ENCODE assay signal across 12 cellular contexts in the genomic region with DNA sequence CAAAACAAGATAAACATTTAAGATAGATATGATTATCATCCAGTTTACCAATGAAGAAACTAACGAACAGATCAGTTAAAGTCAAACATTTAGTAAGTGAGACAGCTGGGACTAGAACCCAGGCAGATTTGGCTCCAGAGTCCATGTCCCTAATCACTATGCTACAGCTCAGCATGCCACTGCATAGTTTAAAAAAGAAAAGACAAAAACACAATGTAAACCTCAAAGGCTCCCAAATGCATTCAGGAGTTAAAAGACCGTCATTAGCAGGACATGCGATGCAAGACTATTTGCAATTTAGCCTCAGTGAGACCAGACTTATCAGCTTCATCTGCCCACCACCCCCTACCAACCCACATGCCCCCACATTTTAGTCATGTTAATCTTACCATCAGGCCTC.
"Had no signal": no experiment of that assay in that cellular context is flagged by ENCODE, and none has a peak within 500 bp of the region (broad histone marks: within the 10 kb centered on the region; RNA-seq: fewer than 3 reads in every experiment).

No MANE protein-coding gene starts in this region.

- H3K9me3 ChIP-seq: spleen had no signal

- H3K4me1 Mint-ChIP-seq: nephron progenitor cell had no signal

- ATAC-seq: foreskin keratinocyte; naive thymus-derived CD4-positive, alpha-beta T cell; sciatic nerve had no signal

- H3K27ac Mint-ChIP-seq: dendritic cell treated with granulocyte-macrophage colony-stimulating factor and Interleukin-4, amounts not matched to agents 40 ng/mL and 50 ng/mL, for 4 days; naive thymus-derived CD4-positive, alpha-beta T cell; nephron progenitor cell; type B pancreatic cell had no signal

- DNase-seq: foreskin keratinocyte; kidney glomerular epithelial cell; naive thymus-derived CD4-positive, alpha-beta T cell; nephron progenitor cell; posterior cingulate gyrus; spleen; stimulated activated CD4-positive, alpha-beta T cell treated with anti-CD3 and anti-CD28 coated beads, Interleukin-15, amount 100 ng/mL, for 24 hours; stimulated activated CD4-positive, alpha-beta T cell treated with anti-CD3 and anti-CD28 coated beads, Interleukin-1b, Interleukin-23, amount 100 ng/mL, for 48 hours; stimulated activated naive CD4-positive, alpha-beta T cell had no signal

- H3K27me3 Mint-ChIP-seq: dendritic cell treated with granulocyte-macrophage colony-stimulating factor and Interleukin-4, amounts not matched to agents 40 ng/mL and 50 ng/mL, for 4 days; naive thymus-derived CD4-positive, alpha-beta T cell; type B pancreatic cell had no signal

- H3K27ac ChIP-seq: foreskin keratinocyte, spleen had no signal

- H3K4me3 Mint-ChIP-seq: dendritic cell treated with granulocyte-macrophage colony-stimulating factor and Interleukin-4, amounts not matched to agents 40 ng/mL and 50 ng/mL, for 4 days; naive thymus-derived CD4-positive, alpha-beta T cell; nephron progenitor cell; type B pancreatic cell had no signal

- H3K9me3 Mint-ChIP-seq: type B pancreatic cell had no signal

- H3K4me3 ChIP-seq: spleen had no signal

- H3K27me3 ChIP-seq: foreskin keratinocyte, spleen had no signal
